8 cellular contexts compared by ENCODE assay signal in the genomic region with DNA sequence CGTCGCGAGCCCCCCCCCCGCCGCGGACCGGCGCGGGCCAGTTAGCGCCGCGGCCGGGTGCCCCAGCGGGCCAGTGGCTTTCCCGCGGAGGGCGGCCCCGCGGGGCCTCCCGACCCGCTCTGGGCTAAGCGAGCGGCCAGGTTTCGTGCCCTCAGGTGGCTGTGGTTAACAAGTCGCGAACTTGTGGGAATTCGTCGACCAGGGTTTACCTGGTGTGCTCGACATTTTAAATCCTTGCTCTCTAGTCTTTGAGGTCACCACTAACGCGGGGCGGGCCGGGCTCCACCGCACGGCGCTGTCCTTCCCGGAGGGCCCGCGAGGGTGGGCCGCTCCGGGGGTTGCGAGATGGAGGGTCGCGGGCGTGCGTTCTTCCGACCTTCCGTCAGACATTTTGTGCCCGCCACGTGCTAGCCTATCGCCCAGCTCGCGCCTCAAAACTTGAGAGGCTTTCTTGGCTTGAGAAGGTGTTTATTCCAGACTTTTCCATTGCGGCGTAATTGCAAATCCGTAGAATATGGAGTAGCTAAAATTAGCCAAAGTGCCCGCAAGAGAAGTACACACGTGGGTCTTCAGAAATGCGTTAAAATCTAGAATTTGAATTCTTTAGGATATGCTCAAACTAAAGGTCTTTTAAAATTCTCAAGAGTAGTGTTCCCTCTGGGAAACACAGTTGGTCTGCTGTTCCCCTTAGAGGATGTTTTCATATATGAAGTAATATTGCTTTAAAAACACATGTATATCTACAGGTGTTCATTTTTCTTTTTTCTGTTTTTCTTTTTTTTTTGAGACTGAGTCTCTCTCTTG. TPM values are rescaled to one million over a fixed set of nuclear protein-coding genes. Genes with fewer than 3 reads are reported as not detected.
DNase-seq lines count a peak whose midpoint lies in the region; ATAC-seq, FAIRE-seq and TF ChIP-seq lines count a peak whose summit lies in the region.

No MANE protein-coding gene starts in this region.

- 14% methylated on average over 43 of the region's 59 CpGs for WGBS in A549 (ENCODE audit: missing lambda C conversion rate)

- H3K9me3 ChIP-seq in A549, result no peaks in the 10 kb centered on the region

- POLR2A ChIA-PET in A549 (lab: Yijun Ruan, JAX), result interaction anchor here (1.0 kb wide), 1 partner anchor 71 kb away, joined by 3 read pairs; a partner anchor contains a TSS

- no peaks in the 10 kb centered on the region for H3K27me3 Mint-ChIP-seq in activated T-cell treated with anti-CD3 and anti-CD28 coated beads, Interleukin-2, amount 50 U/mL, for 4 hours (ENCODE audit: low read depth)

- peak overlapping the region; percentile 85 for H3K4me3 Mint-ChIP-seq in activated T-cell treated with anti-CD3 and anti-CD28 coated beads, Interleukin-2, amount 50 U/mL, for 4 hours

- H3K4me1 ChIP-seq in A549, result peaks cover 60% of the 10 kb centered on the region

- H3K4me3 ChIP-seq in A549 (peak overlapping the region; percentile 86), foreskin fibroblast (ENCODE audit: low read depth in 1 of 2, low read length in 2 of 2) (peak overlapping the region; percentile 63 to 78)

- peak; percentile 24 to 48 for DNase-seq in A549 (ENCODE audit: low read depth in 1 of 2, low spot score in 1 of 2)
- peak; percentile 35 for DNase-seq in LoVo (ENCODE audit: low spot score)
- DNase-seq in activated T-cell treated with anti-CD3 and anti-CD28 coated beads, Interleukin-2, amount 50 U/mL, for 4 hours, result peak; percentile 41
- DNase-seq in foreskin fibroblast, result peak; percentile 27 to 47
- peak; percentile 76 for DNase-seq in retina
- DNase-seq in SHP77 (lab: John Stamatoyannopoulos, UW), result no peak
- no peak for DNase-seq in pons (ENCODE audit: low spot score)

- H3K4me1 Mint-ChIP-seq in activated T-cell treated with anti-CD3 and anti-CD28 coated beads, Interleukin-2, amount 50 U/mL, for 4 hours (ENCODE audit: low read depth), result peaks cover 60% of the 10 kb centered on the region

- CTCF ChIA-PET in A549 (lab: Yijun Ruan, JAX), result interaction anchor here (0.7 to 2.3 kb wide), 5 partner anchors 15 to 216 kb away, joined by 3 to 11 read pairs (median 5); a partner anchor contains a TSS

- ATAC-seq in A549 (no peak), GM18867 (IDR thresholded peaks at IDR 0.05; ENCODE audit: unreplicated experiment) (peak; percentile 20)
- ATAC-seq in activated T-cell treated with anti-CD3 and anti-CD28 coated beads, Interleukin-2, amount 50 U/mL, for 4 hours, result peak; percentile 2 to 4

- peaks cover 8% of the 10 kb centered on the region for H3K36me3 Mint-ChIP-seq in activated T-cell treated with anti-CD3 and anti-CD28 coated beads, Interleukin-2, amount 50 U/mL, for 4 hours (ENCODE audit: insufficient read depth)

- TF ChIP-seq CTCF in A549 (IDR thresholded peaks at IDR 0.05), result no peak
- TF ChIP-seq CTCF in foreskin fibroblast (IDR thresholded peaks at IDR 0.05; ENCODE audit: low read depth, low read length), result no peak

- TF ChIP-seq EP300 in A549 (IDR thresholded peaks at IDR 0.05), result no peak

- FAIRE-seq in A549 (lab: Jason Lieb, UNC), result no peak

- peak overlapping the region; percentile 81 for H3K4me2 ChIP-seq in A549

- no peak for TF ChIP-seq RAD21 in A549 (conservative IDR thresholded peaks at IDR 0.05 in 1 of 2, IDR thresholded peaks at IDR 0.05 in 1 of 2)

- peak overlapping the region; percentile 99 for H3K27ac ChIP-seq in A549

- no peak for TF ChIP-seq POLR2A in A549 (IDR thresholded peaks at IDR 0.05; ENCODE audit: low read length)

- no peaks in the 10 kb centered on the region for H3K9me3 Mint-ChIP-seq in activated T-cell treated with anti-CD3 and anti-CD28 coated beads, Interleukin-2, amount 50 U/mL, for 4 hours

TF ChIP-seq in A549, 52 proteins besides CTCF, POLR2A, EP300 and RAD21 (continues in another document):
- peak; percentile 58; the same call in 1 of the 2 replicates for TF ChIP-seq ZNF302 (CRISPR knock-in tag; IDR thresholded peaks at IDR 0.05)
- no peak for TF ChIP-seq KDM1A (IDR thresholded peaks at IDR 0.05; ENCODE audit: low read depth)
- no peak; the same call in 1 of the 2 replicates for TF ChIP-seq GATA3 (IDR thresholded peaks at IDR 0.05; ENCODE audit: borderline replicate concordance)
- no peak for TF ChIP-seq POLR2AphosphoS2 (conservative IDR thresholded peaks at IDR 0.05; ENCODE audit: low read length)
- TF ChIP-seq, protein P1, sequence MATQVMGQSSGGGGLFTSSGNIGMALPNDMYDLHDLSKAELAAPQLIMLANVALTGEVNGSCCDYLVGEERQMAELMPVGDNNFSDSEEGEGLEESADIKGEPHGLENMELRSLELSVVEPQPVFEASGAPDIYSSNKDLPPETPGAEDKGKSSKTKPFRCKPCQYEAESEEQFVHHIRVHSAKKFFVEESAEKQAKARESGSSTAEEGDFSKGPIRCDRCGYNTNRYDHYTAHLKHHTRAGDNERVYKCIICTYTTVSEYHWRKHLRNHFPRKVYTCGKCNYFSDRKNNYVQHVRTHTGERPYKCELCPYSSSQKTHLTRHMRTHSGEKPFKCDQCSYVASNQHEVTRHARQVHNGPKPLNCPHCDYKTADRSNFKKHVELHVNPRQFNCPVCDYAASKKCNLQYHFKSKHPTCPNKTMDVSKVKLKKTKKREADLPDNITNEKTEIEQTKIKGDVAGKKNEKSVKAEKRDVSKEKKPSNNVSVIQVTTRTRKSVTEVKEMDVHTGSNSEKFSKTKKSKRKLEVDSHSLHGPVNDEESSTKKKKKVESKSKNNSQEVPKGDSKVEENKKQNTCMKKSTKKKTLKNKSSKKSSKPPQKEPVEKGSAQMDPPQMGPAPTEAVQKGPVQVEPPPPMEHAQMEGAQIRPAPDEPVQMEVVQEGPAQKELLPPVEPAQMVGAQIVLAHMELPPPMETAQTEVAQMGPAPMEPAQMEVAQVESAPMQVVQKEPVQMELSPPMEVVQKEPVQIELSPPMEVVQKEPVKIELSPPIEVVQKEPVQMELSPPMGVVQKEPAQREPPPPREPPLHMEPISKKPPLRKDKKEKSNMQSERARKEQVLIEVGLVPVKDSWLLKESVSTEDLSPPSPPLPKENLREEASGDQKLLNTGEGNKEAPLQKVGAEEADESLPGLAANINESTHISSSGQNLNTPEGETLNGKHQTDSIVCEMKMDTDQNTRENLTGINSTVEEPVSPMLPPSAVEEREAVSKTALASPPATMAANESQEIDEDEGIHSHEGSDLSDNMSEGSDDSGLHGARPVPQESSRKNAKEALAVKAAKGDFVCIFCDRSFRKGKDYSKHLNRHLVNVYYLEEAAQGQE (IDR thresholded peaks at IDR 0.05), result no peak
- TF ChIP-seq TP53 (CRISPR knock-in tag; IDR thresholded peaks at IDR 0.05), result peak; percentile 27; the same call in 1 of the 2 replicates
- TF ChIP-seq FOSL2 (IDR thresholded peaks at IDR 0.05), result no peak
- TF ChIP-seq FOSL2 (CRISPR knock-in tag; IDR thresholded peaks at IDR 0.05), result no peak
- TF ChIP-seq, protein P2, sequence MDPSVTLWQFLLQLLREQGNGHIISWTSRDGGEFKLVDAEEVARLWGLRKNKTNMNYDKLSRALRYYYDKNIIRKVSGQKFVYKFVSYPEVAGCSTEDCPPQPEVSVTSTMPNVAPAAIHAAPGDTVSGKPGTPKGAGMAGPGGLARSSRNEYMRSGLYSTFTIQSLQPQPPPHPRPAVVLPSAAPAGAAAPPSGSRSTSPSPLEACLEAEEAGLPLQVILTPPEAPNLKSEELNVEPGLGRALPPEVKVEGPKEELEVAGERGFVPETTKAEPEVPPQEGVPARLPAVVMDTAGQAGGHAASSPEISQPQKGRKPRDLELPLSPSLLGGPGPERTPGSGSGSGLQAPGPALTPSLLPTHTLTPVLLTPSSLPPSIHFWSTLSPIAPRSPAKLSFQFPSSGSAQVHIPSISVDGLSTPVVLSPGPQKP (IDR thresholded peaks at IDR 0.05; ENCODE audit: low read depth, low read length), result no peak
- TF ChIP-seq, protein P3, sequence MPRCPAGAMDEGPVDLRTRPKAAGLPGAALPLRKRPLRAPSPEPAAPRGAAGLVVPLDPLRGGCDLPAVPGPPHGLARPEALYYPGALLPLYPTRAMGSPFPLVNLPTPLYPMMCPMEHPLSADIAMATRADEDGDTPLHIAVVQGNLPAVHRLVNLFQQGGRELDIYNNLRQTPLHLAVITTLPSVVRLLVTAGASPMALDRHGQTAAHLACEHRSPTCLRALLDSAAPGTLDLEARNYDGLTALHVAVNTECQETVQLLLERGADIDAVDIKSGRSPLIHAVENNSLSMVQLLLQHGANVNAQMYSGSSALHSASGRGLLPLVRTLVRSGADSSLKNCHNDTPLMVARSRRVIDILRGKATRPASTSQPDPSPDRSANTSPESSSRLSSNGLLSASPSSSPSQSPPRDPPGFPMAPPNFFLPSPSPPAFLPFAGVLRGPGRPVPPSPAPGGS (IDR thresholded peaks at IDR 0.05), result no peak
- TF ChIP-seq, protein P4, sequence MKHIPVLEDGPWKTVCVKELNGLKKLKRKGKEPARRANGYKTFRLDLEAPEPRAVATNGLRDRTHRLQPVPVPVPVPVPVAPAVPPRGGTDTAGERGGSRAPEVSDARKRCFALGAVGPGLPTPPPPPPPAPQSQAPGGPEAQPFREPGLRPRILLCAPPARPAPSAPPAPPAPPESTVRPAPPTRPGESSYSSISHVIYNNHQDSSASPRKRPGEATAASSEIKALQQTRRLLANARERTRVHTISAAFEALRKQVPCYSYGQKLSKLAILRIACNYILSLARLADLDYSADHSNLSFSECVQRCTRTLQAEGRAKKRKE (CRISPR knock-in tag; IDR thresholded peaks at IDR 0.05; ENCODE audit: low read depth), result peak; percentile 78; the same call in 1 of the 2 replicates
- TF ChIP-seq KDM5A (IDR thresholded peaks at IDR 0.05), result no peak
- no peak for TF ChIP-seq ESRRA (IDR thresholded peaks at IDR 0.05; ENCODE audit: borderline replicate concordance, low read length)
- TF ChIP-seq ZFP36 (IDR thresholded peaks at IDR 0.05; ENCODE audit: borderline replicate concordance, partially characterized antibody), result no peak
- TF ChIP-seq TFCP2L1 (CRISPR knock-in tag; IDR thresholded peaks at IDR 0.05), result no peak
- no peak for TF ChIP-seq NR3C1 (IDR thresholded peaks at IDR 0.05)

RNA-seq across cellular contexts. Expression of a gene that starts 2.1 kb away (rescaled TPM):
- polyA plus RNA-seq in A549 (2011; rRNA removed), result 97.0 and 127 TPM in 2 replicates
- polyA plus RNA-seq in A549 (2012; cell fraction: cytosol; rRNA removed), result 49.0 and 58.8 TPM in 2 replicates
- 12.9 and 16.1 TPM in 2 replicates for polyA plus RNA-seq in A549 (2012; cell fraction: nucleus; rRNA removed)
- polyA plus RNA-seq in A549 (2017; fragmentation: RNase III; extraction: RNeasy Plus Mini Kit Qiagen cat#74134 plus additional on column Dnase treatment), result 346 to 360 TPM (median 350 TPM) in 3 replicates
- polyA minus RNA-seq in A549 (2011; rRNA and poly(A)+ RNA removed), result 24.4 and 30.3 TPM in 2 replicates
- total RNA-seq in activated T-cell treated with anti-CD3 and anti-CD28 coated beads, Interleukin-2, amount 50 U/mL, for 4 hours, result 100 to 1,000 TPM; 307 to 343 (median 326) TPM

RNA-seq across cellular contexts. Expression of a gene that starts 47.3 kb away (rescaled TPM):
- polyA plus RNA-seq in A549 (2011; rRNA removed) (not detected in 2 replicates), A549 (2017; fragmentation: RNase III; extraction: RNeasy Plus Mini Kit Qiagen cat#74134 plus additional on column Dnase treatment) (not detected in 3 replicates)
- polyA plus RNA-seq in A549 (2012; cell fraction: cytosol; rRNA removed), result not detected in 2 replicates
- polyA plus RNA-seq in A549 (2012; cell fraction: nucleus; rRNA removed), result not detected in 2 replicates
- not detected in 2 replicates for polyA minus RNA-seq in A549 (2011; rRNA and poly(A)+ RNA removed)
- total RNA-seq in activated T-cell treated with anti-CD3 and anti-CD28 coated beads, Interleukin-2, amount 50 U/mL, for 4 hours, result under 1 TPM; 0.46 to 0.61 (median 0.46) TPM

Comparison
In these comparisons a context has a peak if more than half of its experiments do, and no peak if none do; other contexts are left out.
1. ATAC-seq: peak in GM18867 (single experiment) and activated T-cell treated with anti-CD3 and anti-CD28 coated beads, Interleukin-2, amount 50 U/mL, for 4 hours (2 of 2); none in A549 (0 of 2).
2. DNase-seq: peak in A549 (2 of 2), LoVo (single experiment), activated T-cell treated with anti-CD3 and anti-CD28 coated beads, Interleukin-2, amount 50 U/mL, for 4 hours (single experiment), foreskin fibroblast (2 of 2) and retina (single experiment); none in SHP77 (0 of 2) and pons (single experiment).